Comparison of ENCODE assay signal across 1 cellular context in genomic region chr13:99200433-99201167, GRCh38.
TF ChIP-seq lines count a peak whose summit lies in the region.

UBAC2 (plus strand) TSS chr13:99200854; CDS start chr13:99200909, 55 bp downstream.

TF ChIP-seq in HepG2, 621 proteins besides CTCF, POLR2A, EP300 and RAD21 (continued from another document and continues in another):
- TF ChIP-seq MIXL1 (CRISPR knock-in tag; IDR thresholded peaks at IDR 0.05) (peak; percentile 50; the same call in 1 of the 2 replicates), ZNF546 (CRISPR knock-in tag; conservative IDR thresholded peaks at IDR 0.05) (no peak), EHMT2 (IDR thresholded peaks at IDR 0.05; ENCODE audit: borderline replicate concordance, low read depth, low read length) (no peak), ZNF143 (CRISPR knock-in tag; IDR thresholded peaks at IDR 0.05) (no peak; the same call in 1 of the 2 replicates), ZNF761 (CRISPR knock-in tag; conservative IDR thresholded peaks at IDR 0.05) (no peak), TEAD2 (CRISPR knock-in tag; IDR thresholded peaks at IDR 0.05) (no peak), ZNF34 (CRISPR knock-in tag; IDR thresholded peaks at IDR 0.05; ENCODE audit: borderline replicate concordance) (no peak), ZFP1 (CRISPR knock-in tag; IDR thresholded peaks at IDR 0.05) (no peak), NR1H2 (CRISPR knock-in tag; IDR thresholded peaks at IDR 0.05; ENCODE audit: borderline replicate concordance, low read depth) (peak; percentile 9; the same call in 1 of the 2 replicates), HMG20B (CRISPR knock-in tag; conservative IDR thresholded peaks at IDR 0.05) (no peak), TOE1 (CRISPR knock-in tag; IDR thresholded peaks at IDR 0.05) (no peak), TRIM24 (CRISPR knock-in tag; IDR thresholded peaks at IDR 0.05) (no peak), KDM6A (CRISPR knock-in tag; IDR thresholded peaks at IDR 0.05; ENCODE audit: low read depth) (no peak), TBX3 (IDR thresholded peaks at IDR 0.05; ENCODE audit: borderline replicate concordance) (no peak), ZNF317 (CRISPR knock-in tag; IDR thresholded peaks at IDR 0.05) (no peak; the same call in 1 of the 2 replicates), CREB1 (IDR thresholded peaks at IDR 0.05) (peak; percentile 50; the same call in 1 of the 2 replicates), CREB1 (CRISPR knock-in tag; IDR thresholded peaks at IDR 0.05) (0 out of 2 replicates have a peak, but pooled peaks have one; percentile 65), PRPF4 (IDR thresholded peaks at IDR 0.05; ENCODE audit: low read depth, low read length, poor library complexity, severe bottlenecking) (no peak), WIZ (CRISPR knock-in tag; IDR thresholded peaks at IDR 0.05) (0 out of 2 replicates have a peak, but pooled peaks have one; percentile 37), BCL6 (CRISPR knock-in tag; IDR thresholded peaks at IDR 0.05) (0 out of 2 replicates have a peak, but pooled peaks have one; percentile 32), ZNF574 (CRISPR knock-in tag; IDR thresholded peaks at IDR 0.05) (peak; percentile 73), ZFX (CRISPR knock-in tag; IDR thresholded peaks at IDR 0.05; ENCODE audit: low read depth) (peak; percentile 59), ZNF510 (CRISPR knock-in tag; IDR thresholded peaks at IDR 0.05; ENCODE audit: low read depth) (no peak), DRAP1 (CRISPR knock-in tag; IDR thresholded peaks at IDR 0.05) (peak; percentile 91), RXRB (CRISPR knock-in tag; IDR thresholded peaks at IDR 0.05; ENCODE audit: borderline replicate concordance) (0 out of 2 replicates have a peak, but pooled peaks have one; percentile 5), HIVEP1 (CRISPR knock-in tag; IDR thresholded peaks at IDR 0.05) (peak; percentile 22; the same call in 1 of the 2 replicates), KLF6 (CRISPR knock-in tag; IDR thresholded peaks at IDR 0.05) (peak; percentile 67; the same call in 1 of the 2 replicates), ZNF274 (CRISPR knock-in tag; IDR thresholded peaks at IDR 0.05) (peak; percentile 50; the same call in 1 of the 2 replicates), PAX8 (CRISPR knock-in tag; IDR thresholded peaks at IDR 0.05; ENCODE audit: borderline replicate concordance) (no peak), GABPB1 (CRISPR knock-in tag; IDR thresholded peaks at IDR 0.05) (peak; percentile 94), CENPX (CRISPR knock-in tag; IDR thresholded peaks at IDR 0.05) (no peak), ZNF354B (CRISPR knock-in tag; IDR thresholded peaks at IDR 0.05) (no peak), FLYWCH1 (CRISPR knock-in tag; IDR thresholded peaks at IDR 0.05) (no peak), ZNF550 (CRISPR knock-in tag; IDR thresholded peaks at IDR 0.05; ENCODE audit: borderline replicate concordance) (no peak), HBP1 (CRISPR knock-in tag; IDR thresholded peaks at IDR 0.05; ENCODE audit: low read depth) (peak; percentile 61; the same call in 1 of the 2 replicates), ZHX1 (CRISPR knock-in tag; IDR thresholded peaks at IDR 0.05; ENCODE audit: low read depth) (no peak), TARDBP (CRISPR knock-in tag; IDR thresholded peaks at IDR 0.05) (0 out of 2 replicates have a peak, but pooled peaks have one; percentile 32), KAT2B (IDR thresholded peaks at IDR 0.05; ENCODE audit: borderline replicate concordance, low read depth, low read length) (no peak), SKI (IDR thresholded peaks at IDR 0.05; ENCODE audit: partially characterized antibody) (no peak), ZNF235 (CRISPR knock-in tag; IDR thresholded peaks at IDR 0.05; ENCODE audit: borderline replicate concordance) (peak; percentile 75; the same call in 1 of the 2 replicates), PLRG1 (conservative IDR thresholded peaks at IDR 0.05) (no peak), CEBPG (CRISPR knock-in tag; IDR thresholded peaks at IDR 0.05) (no peak), NCOA1 (CRISPR knock-in tag; IDR thresholded peaks at IDR 0.05) (peak; percentile 18; the same call in 1 of the 2 replicates)
- TF ChIP-seq, protein P1, sequence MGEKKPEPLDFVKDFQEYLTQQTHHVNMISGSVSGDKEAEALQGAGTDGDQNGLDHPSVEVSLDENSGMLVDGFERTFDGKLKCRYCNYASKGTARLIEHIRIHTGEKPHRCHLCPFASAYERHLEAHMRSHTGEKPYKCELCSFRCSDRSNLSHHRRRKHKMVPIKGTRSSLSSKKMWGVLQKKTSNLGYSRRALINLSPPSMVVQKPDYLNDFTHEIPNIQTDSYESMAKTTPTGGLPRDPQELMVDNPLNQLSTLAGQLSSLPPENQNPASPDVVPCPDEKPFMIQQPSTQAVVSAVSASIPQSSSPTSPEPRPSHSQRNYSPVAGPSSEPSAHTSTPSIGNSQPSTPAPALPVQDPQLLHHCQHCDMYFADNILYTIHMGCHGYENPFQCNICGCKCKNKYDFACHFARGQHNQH (CRISPR knock-in tag; IDR thresholded peaks at IDR 0.05): peak; percentile 66; the same call in 1 of the 2 replicates
- TF ChIP-seq, protein P2, sequence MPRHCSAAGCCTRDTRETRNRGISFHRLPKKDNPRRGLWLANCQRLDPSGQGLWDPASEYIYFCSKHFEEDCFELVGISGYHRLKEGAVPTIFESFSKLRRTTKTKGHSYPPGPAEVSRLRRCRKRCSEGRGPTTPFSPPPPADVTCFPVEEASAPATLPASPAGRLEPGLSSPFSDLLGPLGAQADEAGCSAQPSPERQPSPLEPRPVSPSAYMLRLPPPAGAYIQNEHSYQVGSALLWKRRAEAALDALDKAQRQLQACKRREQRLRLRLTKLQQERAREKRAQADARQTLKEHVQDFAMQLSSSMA (CRISPR knock-in tag; IDR thresholded peaks at IDR 0.05): peak; percentile 96
- TF ChIP-seq, protein P3, sequence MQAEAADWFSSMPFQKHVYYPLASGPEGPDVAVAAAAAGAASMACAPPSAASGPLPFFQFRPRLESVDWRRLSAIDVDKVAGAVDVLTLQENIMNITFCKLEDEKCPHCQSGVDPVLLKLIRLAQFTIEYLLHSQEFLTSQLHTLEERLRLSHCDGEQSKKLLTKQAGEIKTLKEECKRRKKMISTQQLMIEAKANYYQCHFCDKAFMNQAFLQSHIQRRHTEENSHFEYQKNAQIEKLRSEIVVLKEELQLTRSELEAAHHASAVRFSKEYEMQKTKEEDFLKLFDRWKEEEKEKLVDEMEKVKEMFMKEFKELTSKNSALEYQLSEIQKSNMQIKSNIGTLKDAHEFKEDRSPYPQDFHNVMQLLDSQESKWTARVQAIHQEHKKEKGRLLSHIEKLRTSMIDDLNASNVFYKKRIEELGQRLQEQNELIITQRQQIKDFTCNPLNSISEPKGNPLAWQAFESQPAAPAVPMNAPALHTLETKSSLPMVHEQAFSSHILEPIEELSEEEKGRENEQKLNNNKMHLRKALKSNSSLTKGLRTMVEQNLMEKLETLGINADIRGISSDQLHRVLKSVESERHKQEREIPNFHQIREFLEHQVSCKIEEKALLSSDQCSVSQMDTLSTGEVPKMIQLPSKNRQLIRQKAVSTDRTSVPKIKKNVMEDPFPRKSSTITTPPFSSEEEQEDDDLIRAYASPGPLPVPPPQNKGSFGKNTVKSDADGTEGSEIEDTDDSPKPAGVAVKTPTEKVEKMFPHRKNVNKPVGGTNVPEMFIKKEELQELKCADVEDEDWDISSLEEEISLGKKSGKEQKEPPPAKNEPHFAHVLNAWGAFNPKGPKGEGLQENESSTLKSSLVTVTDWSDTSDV (CRISPR knock-in tag; IDR thresholded peaks at IDR 0.05): no peak
- TF ChIP-seq, protein P4, sequence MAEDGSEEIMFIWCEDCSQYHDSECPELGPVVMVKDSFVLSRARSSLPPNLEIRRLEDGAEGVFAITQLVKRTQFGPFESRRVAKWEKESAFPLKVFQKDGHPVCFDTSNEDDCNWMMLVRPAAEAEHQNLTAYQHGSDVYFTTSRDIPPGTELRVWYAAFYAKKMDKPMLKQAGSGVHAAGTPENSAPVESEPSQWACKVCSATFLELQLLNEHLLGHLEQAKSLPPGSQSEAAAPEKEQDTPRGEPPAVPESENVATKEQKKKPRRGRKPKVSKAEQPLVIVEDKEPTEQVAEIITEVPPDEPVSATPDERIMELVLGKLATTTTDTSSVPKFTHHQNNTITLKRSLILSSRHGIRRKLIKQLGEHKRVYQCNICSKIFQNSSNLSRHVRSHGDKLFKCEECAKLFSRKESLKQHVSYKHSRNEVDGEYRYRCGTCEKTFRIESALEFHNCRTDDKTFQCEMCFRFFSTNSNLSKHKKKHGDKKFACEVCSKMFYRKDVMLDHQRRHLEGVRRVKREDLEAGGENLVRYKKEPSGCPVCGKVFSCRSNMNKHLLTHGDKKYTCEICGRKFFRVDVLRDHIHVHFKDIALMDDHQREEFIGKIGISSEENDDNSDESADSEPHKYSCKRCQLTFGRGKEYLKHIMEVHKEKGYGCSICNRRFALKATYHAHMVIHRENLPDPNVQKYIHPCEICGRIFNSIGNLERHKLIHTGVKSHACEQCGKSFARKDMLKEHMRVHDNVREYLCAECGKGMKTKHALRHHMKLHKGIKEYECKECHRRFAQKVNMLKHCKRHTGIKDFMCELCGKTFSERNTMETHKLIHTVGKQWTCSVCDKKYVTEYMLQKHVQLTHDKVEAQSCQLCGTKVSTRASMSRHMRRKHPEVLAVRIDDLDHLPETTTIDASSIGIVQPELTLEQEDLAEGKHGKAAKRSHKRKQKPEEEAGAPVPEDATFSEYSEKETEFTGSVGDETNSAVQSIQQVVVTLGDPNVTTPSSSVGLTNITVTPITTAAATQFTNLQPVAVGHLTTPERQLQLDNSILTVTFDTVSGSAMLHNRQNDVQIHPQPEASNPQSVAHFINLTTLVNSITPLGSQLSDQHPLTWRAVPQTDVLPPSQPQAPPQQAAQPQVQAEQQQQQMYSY (CRISPR knock-in tag; IDR thresholded peaks at IDR 0.05): peak; percentile 38; the same call in 1 of the 2 replicates
- TF ChIP-seq, protein P5, sequence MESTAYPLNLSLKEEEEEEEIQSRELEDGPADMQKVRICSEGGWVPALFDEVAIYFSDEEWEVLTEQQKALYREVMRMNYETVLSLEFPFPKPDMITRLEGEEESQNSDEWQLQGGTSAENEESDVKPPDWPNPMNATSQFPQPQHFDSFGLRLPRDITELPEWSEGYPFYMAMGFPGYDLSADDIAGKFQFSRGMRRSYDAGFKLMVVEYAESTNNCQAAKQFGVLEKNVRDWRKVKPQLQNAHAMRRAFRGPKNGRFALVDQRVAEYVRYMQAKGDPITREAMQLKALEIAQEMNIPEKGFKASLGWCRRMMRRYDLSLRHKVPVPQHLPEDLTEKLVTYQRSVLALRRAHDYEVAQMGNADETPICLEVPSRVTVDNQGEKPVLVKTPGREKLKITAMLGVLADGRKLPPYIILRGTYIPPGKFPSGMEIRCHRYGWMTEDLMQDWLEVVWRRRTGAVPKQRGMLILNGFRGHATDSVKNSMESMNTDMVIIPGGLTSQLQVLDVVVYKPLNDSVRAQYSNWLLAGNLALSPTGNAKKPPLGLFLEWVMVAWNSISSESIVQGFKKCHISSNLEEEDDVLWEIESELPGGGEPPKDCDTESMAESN (CRISPR knock-in tag; conservative IDR thresholded peaks at IDR 0.05): peak; percentile 87
